In genomic region chr14:69807192-69807591, GRCh38 we compare ENCODE assay signal across 32 cellular contexts. TPM values are rescaled to one million over a fixed set of nuclear protein-coding genes. Genes with fewer than 3 reads are reported as not detected.
"Had no signal": no experiment of that assay in that cellular context is flagged by ENCODE, and none has a peak within 500 bp of the region (broad histone marks: within the 10 kb centered on the region; RNA-seq: fewer than 3 reads in every experiment).

No MANE protein-coding gene starts in this region.

- H3K9me3 ChIP-seq: stomach, suprapubic skin, testis, thoracic aorta, thyroid gland, tibial artery, tibial nerve, transverse colon, upper lobe of left lung, upper lobe of right lung, uterus, vagina had no signal

- H3K4me3 ChIP-seq: stomach, suprapubic skin, testis, thoracic aorta, thyroid gland, tibial artery, tibial nerve, transverse colon, upper lobe of left lung, upper lobe of right lung, uterus, vagina had no signal

- H3K27me3 Mint-ChIP-seq: stimulated activated naive CD8-positive, alpha-beta T cell treated with anti-CD3 and anti-CD28 coated beads, Interleukin-15, amount 100 ng/mL, for 72 hours; type B pancreatic cell had no signal

- H3K36me3 Mint-ChIP-seq: stimulated activated effector memory CD8-positive, alpha-beta T cell treated with anti-CD3 and anti-CD28 coated beads, Interleukin-12 subunit alpha, Interleukin-12 subunit beta, amount 100 ng/mL, for 72 hours; stimulated activated memory B cell treated with anti-CD40 and anti-IgM and Interleukin-4, amounts not matched to agents 10 μg/mL and 1 μg/mL and 100 μg/mL, for 72 hours; type B pancreatic cell had no signal

- H3K36me3 ChIP-seq: stomach, suprapubic skin, thoracic aorta, thyroid gland, tibial artery, tibial nerve, transverse colon, upper lobe of left lung, upper lobe of right lung, uterus, vagina had no signal

- ATAC-seq: stimulated activated effector memory CD8-positive, alpha-beta T cell treated with anti-CD3 and anti-CD28 coated beads, Interleukin-12 subunit alpha, Interleukin-12 subunit beta, amount 100 ng/mL, for 72 hours; stimulated activated memory B cell treated with anti-CD40 and anti-IgM and Interleukin-4, amounts not matched to agents 10 μg/mL and 1 μg/mL and 100 μg/mL, for 72 hours; stimulated activated naive B cell treated with anti-CD40 and anti-IgM and Interleukin-4, amounts not matched to agents 10 μg/mL and 1 μg/mL and 100 μg/mL, for 72 hours; stimulated activated naive CD8-positive, alpha-beta T cell treated with anti-CD3 and anti-CD28 coated beads, Interleukin-15, amount 100 ng/mL, for 72 hours; stimulated activated naive CD8-positive, alpha-beta T cell treated with anti-CD3 and anti-CD28 coated beads, Interleukin-15, Interleukin-2, amounts not matched to agents 100 U/mL and 50 U/mL, for 24 hours had no signal

- H3K4me1 ChIP-seq: suprapubic skin, testis, thyroid gland, tibial artery, tibial nerve, transverse colon, upper lobe of left lung, upper lobe of right lung, uterus, vagina had no signal

- H3K9me3 Mint-ChIP-seq: stimulated activated effector memory CD8-positive, alpha-beta T cell treated with anti-CD3 and anti-CD28 coated beads, Interleukin-12 subunit alpha, Interleukin-12 subunit beta, amount 100 ng/mL, for 72 hours; stimulated activated naive B cell treated with anti-CD40 and anti-IgM and Interleukin-4, amounts not matched to agents 10 μg/mL and 1 μg/mL and 100 μg/mL, for 72 hours; stimulated activated naive CD8-positive, alpha-beta T cell treated with anti-CD3 and anti-CD28 coated beads, Interleukin-15, amount 100 ng/mL, for 72 hours; stimulated activated naive CD8-positive, alpha-beta T cell treated with anti-CD3 and anti-CD28 coated beads, Interleukin-15, Interleukin-2, amounts not matched to agents 100 ng/mL and 50 ng/mL, for 24 hours; type B pancreatic cell had no signal

- FAIRE-seq: urothelium cell line had no signal

- H3K27ac ChIP-seq: stomach, suprapubic skin, testis, thoracic aorta, thyroid gland, tibial artery, tibial nerve, transverse colon, upper lobe of left lung, upper lobe of right lung, uterus, vagina had no signal

- H3K4me3 Mint-ChIP-seq: stimulated activated effector memory CD8-positive, alpha-beta T cell treated with anti-CD3 and anti-CD28 coated beads, Interleukin-12 subunit alpha, Interleukin-12 subunit beta, amount 100 ng/mL, for 72 hours; stimulated activated memory B cell treated with anti-CD40 and anti-IgM and Interleukin-4, amounts not matched to agents 10 μg/mL and 1 μg/mL and 100 μg/mL, for 72 hours; stimulated activated naive B cell treated with anti-CD40 and anti-IgM and Interleukin-4, amounts not matched to agents 10 μg/mL and 1 μg/mL and 100 μg/mL, for 72 hours; stimulated activated naive CD8-positive, alpha-beta T cell treated with anti-CD3 and anti-CD28 coated beads, Interleukin-15, amount 100 ng/mL, for 72 hours; stimulated activated naive CD8-positive, alpha-beta T cell treated with anti-CD3 and anti-CD28 coated beads, Interleukin-15, Interleukin-2, amounts not matched to agents 100 ng/mL and 50 ng/mL, for 24 hours; type B pancreatic cell had no signal

- H3K27me3 ChIP-seq: stomach, suprapubic skin, testis, thyroid gland, tibial nerve, upper lobe of left lung, upper lobe of right lung, uterus, vagina had no signal

- H3K4me1 Mint-ChIP-seq: stimulated activated effector memory CD8-positive, alpha-beta T cell treated with anti-CD3 and anti-CD28 coated beads, Interleukin-12 subunit alpha, Interleukin-12 subunit beta, amount 100 ng/mL, for 72 hours; stimulated activated memory B cell treated with anti-CD40 and anti-IgM and Interleukin-4, amounts not matched to agents 10 μg/mL and 1 μg/mL and 100 μg/mL, for 72 hours; stimulated activated naive B cell treated with anti-CD40 and anti-IgM and Interleukin-4, amounts not matched to agents 10 μg/mL and 1 μg/mL and 100 μg/mL, for 72 hours; stimulated activated naive CD8-positive, alpha-beta T cell treated with anti-CD3 and anti-CD28 coated beads, Interleukin-15, amount 100 ng/mL, for 72 hours had no signal

- H3K27ac Mint-ChIP-seq: stimulated activated effector memory CD8-positive, alpha-beta T cell treated with anti-CD3 and anti-CD28 coated beads, Interleukin-12 subunit alpha, Interleukin-12 subunit beta, amount 100 ng/mL, for 72 hours; stimulated activated memory B cell treated with anti-CD40 and anti-IgM and Interleukin-4, amounts not matched to agents 10 μg/mL and 1 μg/mL and 100 μg/mL, for 72 hours; stimulated activated naive B cell treated with anti-CD40 and anti-IgM and Interleukin-4, amounts not matched to agents 10 μg/mL and 1 μg/mL and 100 μg/mL, for 72 hours; stimulated activated naive CD8-positive, alpha-beta T cell treated with anti-CD3 and anti-CD28 coated beads, Interleukin-15, amount 100 ng/mL, for 72 hours; stimulated activated naive CD8-positive, alpha-beta T cell treated with anti-CD3 and anti-CD28 coated beads, Interleukin-15, Interleukin-2, amounts not matched to agents 100 ng/mL and 50 ng/mL, for 24 hours; type B pancreatic cell had no signal

- DNase-seq: stimulated activated CD4-positive, alpha-beta T cell treated with anti-CD3 and anti-CD28 coated beads, Interleukin-2, amount 100 ng/mL, for 48 hours; stimulated activated CD4-positive, alpha-beta T cell treated with anti-CD3 and anti-CD28 coated beads, Interleukin-4, amount 100 ng/mL, for 1 hour; stimulated activated CD4-positive, alpha-beta T cell treated with anti-CD3 and anti-CD28 coated beads, Interleukin-4, amount 100 ng/mL, for 24 hours; stimulated activated CD4-positive, alpha-beta T cell treated with anti-CD3 and anti-CD28 coated beads, Interleukin-4, amount 100 ng/mL, for 4 hours; stimulated activated CD8-positive, alpha-beta memory T cell treated with anti-CD3 and anti-CD28 coated beads, Interleukin-4, amount 100 ng/mL, for 48 hours; stimulated activated naive B cell treated with anti-CD40 and anti-IgM and Interleukin-4, amounts not matched to agents 10 μg/mL and 1 μg/mL and 100 μg/mL, for 72 hours; stimulated activated naive CD4-positive, alpha-beta T cell; stimulated activated naive CD4-positive, alpha-beta T cell treated with Interleukin-2 at 50 U/mL for 16 hours; stimulated activated naive CD8-positive, alpha-beta T cell treated with anti-CD3 and anti-CD28 coated beads, Interleukin-15, amount 100 ng/mL, for 72 hours; stimulated activated naive CD8-positive, alpha-beta T cell treated with anti-CD3 and anti-CD28 coated beads, Interleukin-15, Interleukin-2, amounts not matched to agents 100 U/mL and 50 U/mL, for 24 hours; stomach; substantia nigra; testis; thyroid gland; tibial artery; transverse colon; trophoblast cell; upper lobe of right lung; uterus had no signal

RNA-seq across cellular contexts. Expression of gene SLC10A1, which starts 10.2 kb away (rescaled TPM):
- total RNA-seq: stomach, subcutaneous adipose tissue, suprapubic skin, temporal lobe, testis, thoracic aorta, thyroid gland, tibial nerve, upper lobe of left lung, upper lobe of right lung, urinary bladder, uterus, vagina had no signal
- polyA plus RNA-seq: stomach had no signal
